Comparison of ENCODE assay signal across 1 cellular context in the genomic region with DNA sequence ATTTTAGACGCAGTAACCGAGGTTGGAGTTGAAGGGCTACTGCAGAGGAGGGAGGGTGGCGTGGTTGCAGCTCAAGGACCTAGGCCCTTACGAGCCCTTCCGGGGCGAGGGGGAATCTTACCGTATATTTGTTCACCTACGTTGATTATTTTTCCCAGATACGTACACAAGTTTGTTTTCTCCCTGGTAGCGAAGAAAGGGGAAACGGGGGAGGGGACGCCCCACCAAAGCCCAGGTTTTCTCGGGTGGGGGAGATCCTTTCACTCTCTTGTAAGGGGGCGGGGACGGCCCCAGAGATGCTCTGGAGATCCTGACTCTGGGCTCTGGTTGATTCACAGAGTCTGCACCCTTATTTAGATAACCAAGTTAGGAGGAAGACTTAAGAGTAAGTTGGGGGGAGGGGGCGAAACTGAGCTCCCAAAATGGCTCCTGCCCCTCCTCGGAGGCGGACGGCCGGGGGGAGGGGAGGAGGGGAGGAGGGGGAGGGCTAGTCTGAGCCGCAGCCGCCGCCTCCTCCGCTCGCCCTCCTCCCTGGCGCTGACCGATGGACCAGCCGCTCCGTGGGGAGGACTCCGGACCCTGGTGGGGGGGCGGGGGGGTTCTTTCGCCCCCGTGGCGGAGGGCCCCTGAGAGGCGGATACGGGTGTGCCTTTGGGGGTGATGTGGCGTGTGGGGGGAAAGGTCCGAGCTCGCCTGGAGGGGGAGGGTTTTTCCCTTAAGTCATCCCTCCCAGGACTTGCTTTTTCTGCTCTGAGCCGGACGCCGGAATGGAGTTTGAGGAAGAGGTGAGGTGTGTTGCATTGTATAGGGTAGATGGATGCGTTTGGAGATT.
TF ChIP-seq lines count a peak whose summit lies in the region.

No MANE protein-coding gene starts in this region.

TF ChIP-seq in HepG2, 621 proteins besides CTCF, POLR2A, EP300 and RAD21 (continued from another document and continues in another):
- TF ChIP-seq, protein P1, sequence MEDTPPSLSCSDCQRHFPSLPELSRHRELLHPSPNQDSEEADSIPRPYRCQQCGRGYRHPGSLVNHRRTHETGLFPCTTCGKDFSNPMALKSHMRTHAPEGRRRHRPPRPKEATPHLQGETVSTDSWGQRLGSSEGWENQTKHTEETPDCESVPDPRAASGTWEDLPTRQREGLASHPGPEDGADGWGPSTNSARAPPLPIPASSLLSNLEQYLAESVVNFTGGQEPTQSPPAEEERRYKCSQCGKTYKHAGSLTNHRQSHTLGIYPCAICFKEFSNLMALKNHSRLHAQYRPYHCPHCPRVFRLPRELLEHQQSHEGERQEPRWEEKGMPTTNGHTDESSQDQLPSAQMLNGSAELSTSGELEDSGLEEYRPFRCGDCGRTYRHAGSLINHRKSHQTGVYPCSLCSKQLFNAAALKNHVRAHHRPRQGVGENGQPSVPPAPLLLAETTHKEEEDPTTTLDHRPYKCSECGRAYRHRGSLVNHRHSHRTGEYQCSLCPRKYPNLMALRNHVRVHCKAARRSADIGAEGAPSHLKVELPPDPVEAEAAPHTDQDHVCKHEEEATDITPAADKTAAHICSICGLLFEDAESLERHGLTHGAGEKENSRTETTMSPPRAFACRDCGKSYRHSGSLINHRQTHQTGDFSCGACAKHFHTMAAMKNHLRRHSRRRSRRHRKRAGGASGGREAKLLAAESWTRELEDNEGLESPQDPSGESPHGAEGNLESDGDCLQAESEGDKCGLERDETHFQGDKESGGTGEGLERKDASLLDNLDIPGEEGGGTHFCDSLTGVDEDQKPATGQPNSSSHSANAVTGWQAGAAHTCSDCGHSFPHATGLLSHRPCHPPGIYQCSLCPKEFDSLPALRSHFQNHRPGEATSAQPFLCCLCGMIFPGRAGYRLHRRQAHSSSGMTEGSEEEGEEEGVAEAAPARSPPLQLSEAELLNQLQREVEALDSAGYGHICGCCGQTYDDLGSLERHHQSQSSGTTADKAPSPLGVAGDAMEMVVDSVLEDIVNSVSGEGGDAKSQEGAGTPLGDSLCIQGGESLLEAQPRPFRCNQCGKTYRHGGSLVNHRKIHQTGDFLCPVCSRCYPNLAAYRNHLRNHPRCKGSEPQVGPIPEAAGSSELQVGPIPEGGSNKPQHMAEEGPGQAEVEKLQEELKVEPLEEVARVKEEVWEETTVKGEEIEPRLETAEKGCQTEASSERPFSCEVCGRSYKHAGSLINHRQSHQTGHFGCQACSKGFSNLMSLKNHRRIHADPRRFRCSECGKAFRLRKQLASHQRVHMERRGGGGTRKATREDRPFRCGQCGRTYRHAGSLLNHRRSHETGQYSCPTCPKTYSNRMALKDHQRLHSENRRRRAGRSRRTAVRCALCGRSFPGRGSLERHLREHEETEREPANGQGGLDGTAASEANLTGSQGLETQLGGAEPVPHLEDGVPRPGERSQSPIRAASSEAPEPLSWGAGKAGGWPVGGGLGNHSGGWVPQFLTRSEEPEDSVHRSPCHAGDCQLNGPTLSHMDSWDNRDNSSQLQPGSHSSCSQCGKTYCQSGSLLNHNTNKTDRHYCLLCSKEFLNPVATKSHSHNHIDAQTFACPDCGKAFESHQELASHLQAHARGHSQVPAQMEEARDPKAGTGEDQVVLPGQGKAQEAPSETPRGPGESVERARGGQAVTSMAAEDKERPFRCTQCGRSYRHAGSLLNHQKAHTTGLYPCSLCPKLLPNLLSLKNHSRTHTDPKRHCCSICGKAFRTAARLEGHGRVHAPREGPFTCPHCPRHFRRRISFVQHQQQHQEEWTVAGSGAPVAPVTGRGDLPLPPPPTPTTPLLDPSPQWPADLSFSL (CRISPR knock-in tag; IDR thresholded peaks at IDR 0.05) = 0 out of 2 replicates have a peak, but pooled peaks have one; percentile 19
- TF ChIP-seq CHD2 (IDR thresholded peaks at IDR 0.05; ENCODE audit: low read depth, low read length) = peak; percentile 56; the same call in 1 of the 2 replicates
- TF ChIP-seq ELF1 (CRISPR knock-in tag; IDR thresholded peaks at IDR 0.05) = peak; percentile 10; the same call in 1 of the 2 replicates
- TF ChIP-seq SRSF4 (IDR thresholded peaks at IDR 0.05; ENCODE audit: low read depth, low read length, poor library complexity, severe bottlenecking) = no peak
- no peak for TF ChIP-seq CBX2 (IDR thresholded peaks at IDR 0.05; ENCODE audit: low read depth, low read length)
- TF ChIP-seq CBX2 (CRISPR knock-in tag; IDR thresholded peaks at IDR 0.05; ENCODE audit: low read depth) = peak; percentile 56; the same call in 1 of the 2 replicates
- no peak for TF ChIP-seq NFIB (CRISPR knock-in tag; IDR thresholded peaks at IDR 0.05; ENCODE audit: borderline replicate concordance)
- TF ChIP-seq, protein P2, sequence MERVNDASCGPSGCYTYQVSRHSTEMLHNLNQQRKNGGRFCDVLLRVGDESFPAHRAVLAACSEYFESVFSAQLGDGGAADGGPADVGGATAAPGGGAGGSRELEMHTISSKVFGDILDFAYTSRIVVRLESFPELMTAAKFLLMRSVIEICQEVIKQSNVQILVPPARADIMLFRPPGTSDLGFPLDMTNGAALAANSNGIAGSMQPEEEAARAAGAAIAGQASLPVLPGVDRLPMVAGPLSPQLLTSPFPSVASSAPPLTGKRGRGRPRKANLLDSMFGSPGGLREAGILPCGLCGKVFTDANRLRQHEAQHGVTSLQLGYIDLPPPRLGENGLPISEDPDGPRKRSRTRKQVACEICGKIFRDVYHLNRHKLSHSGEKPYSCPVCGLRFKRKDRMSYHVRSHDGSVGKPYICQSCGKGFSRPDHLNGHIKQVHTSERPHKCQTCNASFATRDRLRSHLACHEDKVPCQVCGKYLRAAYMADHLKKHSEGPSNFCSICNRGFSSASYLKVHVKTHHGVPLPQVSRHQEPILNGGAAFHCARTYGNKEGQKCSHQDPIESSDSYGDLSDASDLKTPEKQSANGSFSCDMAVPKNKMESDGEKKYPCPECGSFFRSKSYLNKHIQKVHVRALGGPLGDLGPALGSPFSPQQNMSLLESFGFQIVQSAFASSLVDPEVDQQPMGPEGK (CRISPR knock-in tag; IDR thresholded peaks at IDR 0.05) = peak; percentile 99
- no peak for TF ChIP-seq TMF1 (CRISPR knock-in tag; IDR thresholded peaks at IDR 0.05; ENCODE audit: low read depth)
- TF ChIP-seq ZNF841 (CRISPR knock-in tag; IDR thresholded peaks at IDR 0.05; ENCODE audit: borderline replicate concordance) = 0 out of 2 replicates have a peak, but pooled peaks have one; percentile 8
- 0 out of 2 replicates have a peak, but pooled peaks have one; percentile 41 for TF ChIP-seq SP4 (CRISPR knock-in tag; IDR thresholded peaks at IDR 0.05)
- TF ChIP-seq, protein P3, sequence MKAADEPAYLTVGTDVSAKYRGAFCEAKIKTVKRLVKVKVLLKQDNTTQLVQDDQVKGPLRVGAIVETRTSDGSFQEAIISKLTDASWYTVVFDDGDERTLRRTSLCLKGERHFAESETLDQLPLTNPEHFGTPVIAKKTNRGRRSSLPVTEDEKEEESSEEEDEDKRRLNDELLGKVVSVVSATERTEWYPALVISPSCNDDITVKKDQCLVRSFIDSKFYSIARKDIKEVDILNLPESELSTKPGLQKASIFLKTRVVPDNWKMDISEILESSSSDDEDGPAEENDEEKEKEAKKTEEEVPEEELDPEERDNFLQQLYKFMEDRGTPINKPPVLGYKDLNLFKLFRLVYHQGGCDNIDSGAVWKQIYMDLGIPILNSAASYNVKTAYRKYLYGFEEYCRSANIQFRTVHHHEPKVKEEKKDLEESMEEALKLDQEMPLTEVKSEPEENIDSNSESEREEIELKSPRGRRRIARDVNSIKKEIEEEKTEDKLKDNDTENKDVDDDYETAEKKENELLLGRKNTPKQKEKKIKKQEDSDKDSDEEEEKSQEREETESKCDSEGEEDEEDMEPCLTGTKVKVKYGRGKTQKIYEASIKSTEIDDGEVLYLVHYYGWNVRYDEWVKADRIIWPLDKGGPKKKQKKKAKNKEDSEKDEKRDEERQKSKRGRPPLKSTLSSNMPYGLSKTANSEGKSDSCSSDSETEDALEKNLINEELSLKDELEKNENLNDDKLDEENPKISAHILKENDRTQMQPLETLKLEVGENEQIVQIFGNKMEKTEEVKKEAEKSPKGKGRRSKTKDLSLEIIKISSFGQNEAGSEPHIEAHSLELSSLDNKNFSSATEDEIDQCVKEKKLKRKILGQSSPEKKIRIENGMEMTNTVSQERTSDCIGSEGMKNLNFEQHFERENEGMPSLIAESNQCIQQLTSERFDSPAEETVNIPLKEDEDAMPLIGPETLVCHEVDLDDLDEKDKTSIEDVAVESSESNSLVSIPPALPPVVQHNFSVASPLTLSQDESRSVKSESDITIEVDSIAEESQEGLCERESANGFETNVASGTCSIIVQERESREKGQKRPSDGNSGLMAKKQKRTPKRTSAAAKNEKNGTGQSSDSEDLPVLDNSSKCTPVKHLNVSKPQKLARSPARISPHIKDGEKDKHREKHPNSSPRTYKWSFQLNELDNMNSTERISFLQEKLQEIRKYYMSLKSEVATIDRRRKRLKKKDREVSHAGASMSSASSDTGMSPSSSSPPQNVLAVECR (CRISPR knock-in tag; IDR thresholded peaks at IDR 0.05; ENCODE audit: borderline replicate concordance) = peak; percentile 46
- TF ChIP-seq ELF3 (CRISPR knock-in tag; IDR thresholded peaks at IDR 0.05) = no peak
- TF ChIP-seq, protein P4, sequence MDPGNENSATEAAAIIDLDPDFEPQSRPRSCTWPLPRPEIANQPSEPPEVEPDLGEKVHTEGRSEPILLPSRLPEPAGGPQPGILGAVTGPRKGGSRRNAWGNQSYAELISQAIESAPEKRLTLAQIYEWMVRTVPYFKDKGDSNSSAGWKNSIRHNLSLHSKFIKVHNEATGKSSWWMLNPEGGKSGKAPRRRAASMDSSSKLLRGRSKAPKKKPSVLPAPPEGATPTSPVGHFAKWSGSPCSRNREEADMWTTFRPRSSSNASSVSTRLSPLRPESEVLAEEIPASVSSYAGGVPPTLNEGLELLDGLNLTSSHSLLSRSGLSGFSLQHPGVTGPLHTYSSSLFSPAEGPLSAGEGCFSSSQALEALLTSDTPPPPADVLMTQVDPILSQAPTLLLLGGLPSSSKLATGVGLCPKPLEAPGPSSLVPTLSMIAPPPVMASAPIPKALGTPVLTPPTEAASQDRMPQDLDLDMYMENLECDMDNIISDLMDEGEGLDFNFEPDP (CRISPR knock-in tag; conservative IDR thresholded peaks at IDR 0.05) = 0 out of 2 replicates have a peak, but pooled peaks have one; percentile 76
- TF ChIP-seq ELF4 (CRISPR knock-in tag; IDR thresholded peaks at IDR 0.05; ENCODE audit: borderline replicate concordance) = no peak
- peak; percentile 58; the same call in 1 of the 2 replicates for TF ChIP-seq ZNF878 (CRISPR knock-in tag; IDR thresholded peaks at IDR 0.05)
- peak; percentile 27; the same call in 1 of the 2 replicates for TF ChIP-seq FOXK1 (CRISPR knock-in tag; IDR thresholded peaks at IDR 0.05; ENCODE audit: borderline replicate concordance, low read depth)
- peak; percentile 39 for TF ChIP-seq HDAC2 (CRISPR knock-in tag; IDR thresholded peaks at IDR 0.05)
- TF ChIP-seq HES4 (CRISPR knock-in tag; IDR thresholded peaks at IDR 0.05; ENCODE audit: borderline replicate concordance) = 0 out of 2 replicates have a peak, but pooled peaks have one; percentile 46
- TF ChIP-seq SYNCRIP (IDR thresholded peaks at IDR 0.05; ENCODE audit: insufficient read depth, low read depth, low read length) = no peak
- TF ChIP-seq RBM22 (optimal IDR thresholded peaks at IDR 0.05; ENCODE audit: low read length) = peak; percentile 12
- TF ChIP-seq ZFP90 (CRISPR knock-in tag; IDR thresholded peaks at IDR 0.05; ENCODE audit: borderline replicate concordance) = peak; percentile 32; the same call in 1 of the 2 replicates
- TF ChIP-seq POLR2AphosphoS5 (IDR thresholded peaks at IDR 0.05; ENCODE audit: low read depth, low read length) = peak; percentile 47
- peak; percentile 51; the same call in 1 of the 2 replicates for TF ChIP-seq ZNF564 (CRISPR knock-in tag; IDR thresholded peaks at IDR 0.05)
- TF ChIP-seq NFRKB (IDR thresholded peaks at IDR 0.05) = peak; percentile 60
- no peak for TF ChIP-seq HOXA7 (CRISPR knock-in tag; IDR thresholded peaks at IDR 0.05)
- TF ChIP-seq HNF4G (IDR thresholded peaks at IDR 0.05; ENCODE audit: borderline replicate concordance, low read depth, low read length) = peak; percentile 90
- TF ChIP-seq HNF4G (CRISPR knock-in tag; IDR thresholded peaks at IDR 0.05; ENCODE audit: borderline replicate concordance, low read depth) = peak; percentile 69; the same call in 1 of the 2 replicates
- no peak for TF ChIP-seq ZBTB38 (CRISPR knock-in tag; IDR thresholded peaks at IDR 0.05)
- peak; percentile 3; the same call in 1 of the 2 replicates for TF ChIP-seq ZKSCAN8 (CRISPR knock-in tag; IDR thresholded peaks at IDR 0.05; ENCODE audit: borderline replicate concordance)
- 0 out of 2 replicates have a peak, but pooled peaks have one; percentile 16 for TF ChIP-seq EED (CRISPR knock-in tag; IDR thresholded peaks at IDR 0.05)
- peak; percentile 50; the same call in 1 of the 2 replicates for TF ChIP-seq ZNF589 (CRISPR knock-in tag; conservative IDR thresholded peaks at IDR 0.05)
- TF ChIP-seq MTF2 (CRISPR knock-in tag; IDR thresholded peaks at IDR 0.05; ENCODE audit: borderline replicate concordance) = 0 out of 2 replicates have a peak, but pooled peaks have one; percentile 65
- TF ChIP-seq GZF1 (CRISPR knock-in tag; IDR thresholded peaks at IDR 0.05) = no peak
- TF ChIP-seq HNRNPH1 (optimal IDR thresholded peaks at IDR 0.05; ENCODE audit: low read depth, low read length) = peak; percentile 65
- TF ChIP-seq ZNF17 (CRISPR knock-in tag; IDR thresholded peaks at IDR 0.05) = 0 out of 2 replicates have a peak, but pooled peaks have one; percentile 17
- TF ChIP-seq RARA (CRISPR knock-in tag; IDR thresholded peaks at IDR 0.05) = no peak; the same call in 1 of the 2 replicates
- TF ChIP-seq ZNF12 (CRISPR knock-in tag; IDR thresholded peaks at IDR 0.05) = no peak
- peak; percentile 66; the same call in 1 of the 2 replicates for TF ChIP-seq ZFP36L2 (CRISPR knock-in tag; IDR thresholded peaks at IDR 0.05)
- no peak; the same call in 1 of the 2 replicates for TF ChIP-seq DPF2 (CRISPR knock-in tag; IDR thresholded peaks at IDR 0.05; ENCODE audit: borderline replicate concordance, low read depth)
- peak; percentile 33 for TF ChIP-seq TEAD3 (CRISPR knock-in tag; optimal IDR thresholded peaks at IDR 0.05; ENCODE audit: borderline replicate concordance)
- TF ChIP-seq ZNF484 (CRISPR knock-in tag; IDR thresholded peaks at IDR 0.05; ENCODE audit: borderline replicate concordance, low read depth) = no peak
